Comparison of ENCODE assay signal across 22 cellular contexts in the genomic region with DNA sequence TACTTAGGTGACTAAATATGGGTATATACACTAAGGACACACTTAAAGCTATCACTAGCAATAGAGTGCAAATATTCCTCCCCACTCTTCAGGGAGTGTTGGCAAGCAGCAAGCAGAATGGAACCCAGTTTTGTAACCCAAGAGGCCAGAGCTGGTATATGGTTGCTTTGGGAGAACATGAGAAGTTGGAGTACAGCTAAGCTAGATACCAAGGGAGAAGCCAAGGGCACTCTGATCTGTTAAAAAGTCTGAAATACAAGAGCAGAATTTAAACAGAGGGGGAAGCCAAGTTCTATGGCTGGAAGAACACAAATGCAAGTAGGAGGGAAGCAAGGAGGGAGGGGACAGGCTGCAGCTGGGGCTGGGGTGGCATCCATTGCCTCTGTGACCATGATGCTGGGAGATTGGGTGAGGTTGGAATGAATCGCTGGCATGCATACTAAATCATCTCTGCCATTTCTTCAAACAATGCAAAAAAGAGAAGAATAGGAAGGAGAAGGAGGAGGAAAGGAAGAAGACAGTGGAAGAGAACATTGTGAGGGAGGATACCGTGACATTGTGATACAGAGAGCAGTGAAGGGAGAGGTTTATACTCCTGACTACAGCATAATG. TPM values are rescaled to one million over a fixed set of nuclear protein-coding genes. Genes with fewer than 3 reads are reported as not detected.
DNase-seq lines count a peak whose midpoint lies in the region; ATAC-seq and TF ChIP-seq lines count a peak whose summit lies in the region.
"Had no signal": no experiment of that assay in that cellular context is flagged by ENCODE, and none has a peak within 500 bp of the region (broad histone marks: within the 10 kb centered on the region; RNA-seq: fewer than 3 reads in every experiment).

No MANE protein-coding gene starts in this region.

- no peaks in the 10 kb centered on the region for H3K79me1 ChIP-seq in trophoblast cell (ENCODE audit: low read length)

- no peak overlapping the region for H3K23ac ChIP-seq in trophoblast cell (ENCODE audit: low read length)

- peak overlapping the region; percentile 38; the same call in 1 of the 2 replicates for H3K27ac ChIP-seq in SK-N-MC
- peak overlapping the region in 2 of 3 donors; percentile 38 to 70 for H3K27ac ChIP-seq in thyroid gland
- H3K27ac ChIP-seq in trophoblast cell (ENCODE audit: low read depth, low read length), result no peak overlapping the region
- H3K27ac ChIP-seq: 22Rv1, colonic mucosa had no signal

- ATAC-seq in GM18498 (IDR thresholded peaks at IDR 0.05; ENCODE audit: unreplicated experiment), result no peak
- ATAC-seq in left lobe of liver, result no peak
- ATAC-seq: CD8-positive, alpha-beta T cell had no signal

- H4K8ac ChIP-seq in trophoblast cell (ENCODE audit: low read depth, low read length), result no peak overlapping the region

- no peak overlapping the region for H2BK5ac ChIP-seq in trophoblast cell (ENCODE audit: low read depth, low read length, poor library complexity)

- H2AK5ac ChIP-seq in trophoblast cell (ENCODE audit: low read length), result no peak overlapping the region

- no peaks in the 10 kb centered on the region for H3K9me3 ChIP-seq in SK-N-MC (ENCODE audit: low read depth, low read length)
- H3K9me3 ChIP-seq in thyroid gland, result no peaks in the 10 kb centered on the region
- H3K9me3 ChIP-seq in trophoblast cell (ENCODE audit: insufficient read depth, low read depth, low read length), result no peaks in the 10 kb centered on the region
- H3K9me3 ChIP-seq: ascending aorta, colonic mucosa, right atrium auricular region had no signal

- H3K79me2 ChIP-seq in trophoblast cell (ENCODE audit: control insufficient read depth, insufficient read depth, low read length, poor library complexity), result no peaks in the 10 kb centered on the region

- no peak overlapping the region for H3K9ac ChIP-seq in SK-N-MC (ENCODE audit: insufficient read length)
- no peak overlapping the region for H3K9ac ChIP-seq in trophoblast cell (ENCODE audit: low read length)

- H3K4me1 Mint-ChIP-seq in mesothelial cell of epicardium, result peaks cover 42% of the 10 kb centered on the region

- WGBS in thyroid gland, 2 donors, result 74 to 84% methylated on average over 2 of the region's 2 CpGs
- no CpG with 5 or more reads among the region's 2 CpGs for WGBS in trophoblast cell (ENCODE audit: extremely low coverage, insufficient coverage, insufficient read length)

- TF ChIP-seq CTCF in mesothelial cell of epicardium (IDR thresholded peaks at IDR 0.05; ENCODE audit: unreplicated experiment), result no peak
- TF ChIP-seq CTCF in thyroid gland (IDR thresholded peaks at IDR 0.05), result no peak

- no peak overlapping the region for H2BK12ac ChIP-seq in trophoblast cell (ENCODE audit: low read length)

- no peak overlapping the region for H4K12ac ChIP-seq in trophoblast cell (ENCODE audit: low read depth, low read length)

- H3K27me3 Mint-ChIP-seq in mesothelial cell of epicardium (ENCODE audit: low read depth), result no peaks in the 10 kb centered on the region
- H3K27me3 Mint-ChIP-seq: memory B cell had no signal

- no peaks in the 10 kb centered on the region for H3K27me3 ChIP-seq in thyroid gland
- no peaks in the 10 kb centered on the region for H3K27me3 ChIP-seq in trophoblast cell (ENCODE audit: insufficient read depth, low read length)
- H3K27me3 ChIP-seq: ascending aorta, colonic mucosa, right atrium auricular region had no signal

- H3K36me3 Mint-ChIP-seq in mesothelial cell of epicardium, result no peaks in the 10 kb centered on the region
- H3K36me3 Mint-ChIP-seq: CD8-positive, alpha-beta T cell; memory B cell had no signal

- no peak for TF ChIP-seq POLR2A in thyroid gland (IDR thresholded peaks at IDR 0.05)

- H3K18ac ChIP-seq in trophoblast cell (ENCODE audit: low read length), result no peak overlapping the region

- no peaks in the 10 kb centered on the region for H3K9me3 Mint-ChIP-seq in mesothelial cell of epicardium
- H3K9me3 Mint-ChIP-seq: CD8-positive, alpha-beta T cell; neural crest cell had no signal

- no peak overlapping the region for H3K4ac ChIP-seq in trophoblast cell (ENCODE audit: low read depth, low read length)

- no peak overlapping the region for H2AFZ ChIP-seq in trophoblast cell (ENCODE audit: insufficient read depth, low read length, poor library complexity)

- H4K91ac ChIP-seq in trophoblast cell (ENCODE audit: low read depth, low read length), result no peak overlapping the region

- H3K27ac Mint-ChIP-seq in mesothelial cell of epicardium, result peak overlapping the region; percentile 77
- H3K27ac Mint-ChIP-seq: CD8-positive, alpha-beta T cell; memory B cell had no signal

- no peak overlapping the region for H3K4me3 Mint-ChIP-seq in mesothelial cell of epicardium
- H3K4me3 Mint-ChIP-seq: CD8-positive, alpha-beta T cell; memory B cell; neural crest cell had no signal

- no peak overlapping the region for H3K14ac ChIP-seq in trophoblast cell (ENCODE audit: low read length)

- DNase-seq in DMS 273 (lab: John Stamatoyannopoulos, UW; ENCODE audit: unreplicated experiment), result peak; percentile 16
- no peak for DNase-seq in DMS 273 treated with DMSO at 0.1 percent for 48 hours (lab: John Stamatoyannopoulos, UW)
- DNase-seq in SK-N-MC (ENCODE audit: low read depth, low spot score), result no peak
- DNase-seq in mesothelial cell of epicardium (ENCODE audit: low spot score in 2 of 2, unreplicated experiment in 2 of 2), result no peak
- no peak for DNase-seq in thyroid gland
- DNase-seq in left lobe of liver (ENCODE audit: low spot score), result no peak
- no peak for DNase-seq in trophoblast cell
- DNase-seq: activated CD4-positive, alpha-beta T cell treated with anti-CD3 and anti-CD28 coated beads for 1 hour; activated gamma-delta T cell; CD8-positive, alpha-beta T cell; colonic mucosa; NCI-H1092 treated with DMSO at 0.1 percent for 48 hours; NCI-H2227 treated with DMSO at 0.1 percent for 48 hours; SHP77; stimulated activated CD4-positive, alpha-beta T cell treated with anti-CD3 and anti-CD28 coated beads, Interleukin-2, amount 100 ng/mL, for 24 hours; T-helper 9 cell had no signal

- H3K4me3 ChIP-seq in SK-N-MC, result no peak overlapping the region
- no peak overlapping the region for H3K4me3 ChIP-seq in thyroid gland (replicated peaks in 1 of 3)
- no peak overlapping the region for H3K4me3 ChIP-seq in trophoblast cell (ENCODE audit: low read depth, low read length)
- H3K4me3 ChIP-seq: ascending aorta, colonic mucosa, right atrium auricular region had no signal

- no peak overlapping the region for H3K4me2 ChIP-seq in trophoblast cell (ENCODE audit: low read length)

- H2BK120ac ChIP-seq in trophoblast cell (ENCODE audit: insufficient read depth, low read length, poor library complexity), result no peak overlapping the region

- H3K4me1 ChIP-seq in thyroid gland (peaks cover 0 to 20% of the 10 kb centered on the region in 2 donors), trophoblast cell (ENCODE audit: control insufficient read depth in 1 of 2, insufficient read depth in 2 of 2, low read length in 2 of 2) (peaks cover 0 to 1% of the 10 kb centered on the region in 2 experiments)

- intact Hi-C loops in thyroid gland (cut with DNase I), result no loop called here

- H3K36me3 ChIP-seq in SK-N-MC (ENCODE audit: insufficient read depth, low read length) (no peaks in the 10 kb centered on the region), thyroid gland (no peaks in the 10 kb centered on the region), trophoblast cell (ENCODE audit: control insufficient read depth in 1 of 2, insufficient read depth in 2 of 2, low read length in 2 of 2) (no peaks in the 10 kb centered on the region)
- H3K36me3 ChIP-seq: ascending aorta, colonic mucosa, right atrium auricular region had no signal

RNA-seq across cellular contexts. Expression of gene ANXA2, which starts 8.8 kb away (rescaled TPM):
- total RNA-seq in mesothelial cell of epicardium (1,031 to 1,044 TPM (median 1,040 TPM) in 3 replicates), thyroid gland (100 to 1,000 TPM; 436 to 796 (median 612) TPM), left lobe of liver (61.3 TPM)
- 2,156 and 2,172 TPM in 2 replicates for polyA plus RNA-seq in trophoblast cell (2013)
